Comparison of ENCODE assay signal across 17 cellular contexts in the genomic region with DNA sequence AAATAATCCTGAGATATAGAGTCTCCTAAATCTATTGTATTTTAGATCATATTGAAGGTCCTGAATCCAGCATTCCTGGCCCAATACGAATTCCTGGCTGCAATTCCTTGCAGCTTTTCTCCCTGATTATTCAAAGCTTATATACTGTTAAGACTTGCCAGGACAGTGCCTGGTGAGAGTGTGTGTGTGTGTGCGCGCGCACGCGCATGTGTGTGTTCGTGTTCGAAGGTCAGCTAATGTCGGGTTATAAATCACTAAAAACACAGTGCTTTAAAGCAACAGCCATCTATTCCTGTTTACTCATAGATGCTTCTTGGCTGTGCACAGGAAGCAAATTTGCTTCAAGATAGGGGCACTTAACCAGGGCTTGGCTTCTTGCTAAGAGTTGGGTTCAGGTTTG.
"Had no signal": no experiment of that assay in that cellular context is flagged by ENCODE, and none has a peak within 500 bp of the region (broad histone marks: within the 10 kb centered on the region; RNA-seq: fewer than 3 reads in every experiment).

No MANE protein-coding gene starts in this region.

- ATAC-seq: left lung; natural killer cell treated with Interleukin-12 subunit alpha and Interleukin-12 subunit beta and Interleukin-15 and Interleukin-18, amount 100 ng/mL, for 72 hours; stimulated activated effector memory CD8-positive, alpha-beta T cell treated with anti-CD3 and anti-CD28 coated beads, Interleukin-12 subunit alpha, Interleukin-12 subunit beta, amount 100 ng/mL, for 72 hours; stimulated activated naive CD8-positive, alpha-beta T cell treated with anti-CD3 and anti-CD28 coated beads, Interleukin-15, Interleukin-2, amounts not matched to agents 100 U/mL and 50 U/mL, for 24 hours had no signal

- DNase-seq: colonic mucosa; dermis blood vessel endothelial cell; erythroblast; foreskin melanocyte; head of caudate nucleus; hypothalamus; kidney glomerular epithelial cell; nucleus accumbens; ovary; sigmoid colon; stimulated activated CD4-positive, alpha-beta T cell treated with anti-CD3 and anti-CD28 coated beads, Interleukin-4, amount 100 ng/mL, for 1 hour; stimulated activated CD8-positive, alpha-beta memory T cell treated with anti-CD3 and anti-CD28 coated beads, Interleukin-4, amount 100 ng/mL, for 48 hours; stimulated activated naive CD8-positive, alpha-beta T cell treated with anti-CD3 and anti-CD28 coated beads, Interleukin-15, Interleukin-2, amounts not matched to agents 100 U/mL and 50 U/mL, for 24 hours; thyroid gland had no signal
